In the genomic region with DNA sequence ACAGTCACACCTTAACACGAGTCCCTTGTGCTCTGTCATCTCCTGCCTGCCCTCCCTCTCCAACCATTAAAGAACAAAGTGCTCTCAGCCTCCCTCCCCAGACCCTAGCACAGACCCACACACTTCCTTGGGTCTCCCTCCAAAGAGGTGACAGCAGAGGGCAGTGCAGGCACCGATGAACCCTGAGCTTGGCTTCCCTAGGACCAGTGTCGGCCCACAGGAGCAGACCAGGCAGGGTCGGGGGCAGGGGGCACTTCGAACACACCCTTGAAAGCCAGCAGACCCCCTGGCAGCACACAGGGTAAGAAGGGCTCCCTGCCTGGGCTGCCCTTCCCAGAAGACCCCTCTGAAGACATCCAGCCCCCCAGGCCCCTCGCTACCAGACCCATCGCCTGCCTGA, we compare ENCODE assay signal across 12 cellular contexts. TPM values are rescaled to one million over a fixed set of nuclear protein-coding genes. Genes with fewer than 3 reads are reported as not detected.
DNase-seq lines count a peak whose midpoint lies in the region; ATAC-seq and TF ChIP-seq lines count a peak whose summit lies in the region.
"Had no signal": no experiment of that assay in that cellular context is flagged by ENCODE, and none has a peak within 500 bp of the region (broad histone marks: within the 10 kb centered on the region; RNA-seq: fewer than 3 reads in every experiment).

No MANE protein-coding gene starts in this region.

- in situ Hi-C loops in GM13976 (cut with MboI; ENCODE audit: low sequenced_read_pairs, unreplicated experiment) = loop anchor here (10.0 kb wide), 1 partner anchor 330 kb away; no protein-coding TSS in a partner anchor

- POLR2A ChIA-PET in MCF 10A (lab: Yijun Ruan, JAX) = interaction anchor here (0.7 kb wide), 1 partner anchor 32 kb away, joined by 4 read pairs; a partner anchor contains a TSS

- DNase-seq in Calu3 (no peak), GM13976 (ENCODE audit: low spot score) (peak; percentile 58), WERI-Rb-1 (peak; percentile 53), left lobe of liver (ENCODE audit: low spot score) (no peak), NCI-H1694 (lab: John Stamatoyannopoulos, UW) (no peak), MCF 10A (ENCODE audit: unreplicated experiment) (no peak)
- DNase-seq in activated CD4-positive, CD25-positive, alpha-beta regulatory T cell treated with anti-CD3 and anti-CD28 coated beads, Interleukin-2, amount 50 U/mL, for 72 hours = no peak
- DNase-seq: activated T-cell treated with anti-CD3 and anti-CD28 coated beads for 4 hours; NCI-H1092 treated with DMSO at 0.1 percent for 48 hours; stimulated activated naive CD4-positive, alpha-beta T cell had no signal

- H3K4me3 Mint-ChIP-seq in Calu3 (ENCODE audit: low read depth, unreplicated experiment) (no peak overlapping the region), MCF 10A (ENCODE audit: unreplicated experiment) (no peak overlapping the region)

- CTCF ChIA-PET in Calu3 (lab: Charles Lee) = interaction anchor here (0.6 to 0.7 kb wide), 2 partner anchors 14 to 115 kb away, joined by 3 read pairs; no protein-coding TSS in a partner anchor
- CTCF ChIA-PET in MCF 10A (lab: Yijun Ruan, JAX) = interaction anchor here (0.7 to 1.9 kb wide), 2 partner anchors 27 to 190 kb away, joined by 4 read pairs; no protein-coding TSS in a partner anchor

- H3K9me3 ChIP-seq in WERI-Rb-1 (ENCODE audit: severe bottlenecking) = no peaks in the 10 kb centered on the region

- H3K36me3 Mint-ChIP-seq in Calu3 (ENCODE audit: insufficient read depth, unreplicated experiment) (peaks cover 39% of the 10 kb centered on the region), MCF 10A (ENCODE audit: insufficient read depth, unreplicated experiment) (peaks cover 50% of the 10 kb centered on the region)

- no peak overlapping the region for H3K27ac ChIP-seq in WERI-Rb-1
- H3K27ac ChIP-seq: SK-N-MC had no signal

- peak overlapping the region; percentile 39 for H3K27ac Mint-ChIP-seq in Calu3 (ENCODE audit: unreplicated experiment)
- H3K27ac Mint-ChIP-seq in MCF 10A (ENCODE audit: low read depth, unreplicated experiment) = no peak overlapping the region

- no peaks in the 10 kb centered on the region for H3K27me3 ChIP-seq in WERI-Rb-1 (ENCODE audit: insufficient read depth, low read depth, severe bottlenecking)

- TF ChIP-seq CTCF in Calu3 (IDR thresholded peaks at IDR 0.05; ENCODE audit: unreplicated experiment) = no peak
- no peak for TF ChIP-seq CTCF in GM13976 (IDR thresholded peaks at IDR 0.05; ENCODE audit: borderline replicate concordance, control extremely low read depth, extremely low read depth, insufficient read depth, missing control alignments)
- TF ChIP-seq CTCF in WERI-Rb-1 (IDR thresholded peaks at IDR 0.05; ENCODE audit: low read depth, low read length) = peak; percentile 66
- TF ChIP-seq CTCF in MCF 10A (IDR thresholded peaks at IDR 0.05; ENCODE audit: unreplicated experiment) = no peak

- H3K9me3 Mint-ChIP-seq in Calu3 (ENCODE audit: low read depth, unreplicated experiment) = no peaks in the 10 kb centered on the region
- H3K9me3 Mint-ChIP-seq in MCF 10A (ENCODE audit: unreplicated experiment) = no peaks in the 10 kb centered on the region

- BruUV-seq in Calu3 (replicated peaks; lab: Mats Ljungman, UMichigan) = no TSS peak
- no TSS peak for BruUV-seq in MCF 10A (replicated peaks; lab: Mats Ljungman, UMichigan)

- no peaks in the 10 kb centered on the region for H3K27me3 Mint-ChIP-seq in Calu3 (ENCODE audit: unreplicated experiment)
- no peaks in the 10 kb centered on the region for H3K27me3 Mint-ChIP-seq in MCF 10A (ENCODE audit: insufficient read depth, unreplicated experiment)

- H3K4me1 Mint-ChIP-seq in Calu3 (ENCODE audit: low read depth, unreplicated experiment) (no peaks in the 10 kb centered on the region), MCF 10A (ENCODE audit: insufficient read depth, unreplicated experiment) (peaks cover 9% of the 10 kb centered on the region)

- H3K4me3 ChIP-seq in WERI-Rb-1 (ENCODE audit: low read depth, low read length) = no peak overlapping the region
- H3K4me3 ChIP-seq: SK-N-MC had no signal

- intact Hi-C loops in Calu3 (cut with micrococcal nuclease; ENCODE audit: unreplicated experiment) = no loop called here
- intact Hi-C loops in MCF 10A (cut with micrococcal nuclease) = no loop called here

- ATAC-seq in left lobe of liver (peak; percentile 43), HG02981 (IDR thresholded peaks at IDR 0.05; ENCODE audit: unreplicated experiment) (no peak)

- H3K36me3 ChIP-seq in WERI-Rb-1 = peaks cover 55% of the 10 kb centered on the region

RNA-seq across cellular contexts. Expression of a gene that starts 7.0 kb away (rescaled TPM):
- total RNA-seq in Calu3 (2022) (112 and 114 TPM in 2 replicates), left lobe of liver (31.3 TPM), MCF 10A (2022) (84.6 and 88.6 TPM in 2 replicates)

RNA-seq across cellular contexts. Expression of a gene that starts 31.4 kb away (rescaled TPM):
- total RNA-seq in Calu3 (2022) (19.9 and 24.7 TPM in 2 replicates), left lobe of liver (7.4 TPM), MCF 10A (2022) (21.9 and 26.5 TPM in 2 replicates)

RNA-seq across cellular contexts. Expression of a gene that starts 31.7 kb away (rescaled TPM):
- total RNA-seq in Calu3 (2022) (52.5 and 69.5 TPM in 2 replicates), left lobe of liver (22.2 TPM), MCF 10A (2022) (27.5 and 40.4 TPM in 2 replicates)

Comparison
In these comparisons a context has a peak if more than half of its experiments do, and no peak if none do; other contexts are left out.
1. DNase-seq: peak in GM13976 (single experiment) and WERI-Rb-1 (single experiment); none in Calu3 (single experiment), left lobe of liver (single experiment), NCI-H1694 (single experiment), activated CD4-positive, CD25-positive, alpha-beta regulatory T cell treated with anti-CD3 and anti-CD28 coated beads, Interleukin-2, amount 50 U/mL, for 72 hours (single experiment) and MCF 10A (single experiment).